35 cellular contexts compared by ENCODE assay signal in the genomic region with DNA sequence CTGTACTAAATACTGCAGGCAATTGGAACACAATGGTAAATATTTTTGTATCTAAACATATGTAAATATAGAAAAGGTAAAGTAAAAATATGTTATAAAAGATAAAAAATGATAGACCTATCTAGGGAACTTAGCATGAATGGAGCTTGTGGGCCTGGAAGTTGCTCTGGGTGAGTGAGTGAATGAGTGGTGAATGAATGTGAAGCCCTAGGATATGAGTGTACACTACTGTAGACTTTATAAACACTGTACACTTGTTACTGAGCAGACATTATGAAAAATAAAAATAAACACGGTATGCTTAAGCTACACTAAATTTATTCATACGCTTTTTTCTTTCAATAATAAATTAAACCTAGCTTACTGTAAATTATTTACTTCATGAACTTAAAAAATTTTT. TPM values are rescaled to one million over a fixed set of nuclear protein-coding genes. Genes with fewer than 3 reads are reported as not detected.
"Had no signal": no experiment of that assay in that cellular context is flagged by ENCODE, and none has a peak within 500 bp of the region (broad histone marks: within the 10 kb centered on the region; RNA-seq: fewer than 3 reads in every experiment).

No MANE protein-coding gene starts in this region.

- ATAC-seq: activated CD4-positive, alpha-beta T cell treated with anti-CD3 and anti-CD28 coated beads for 36 hours; activated CD8-positive, alpha-beta memory T cell treated with anti-CD3 and anti-CD28 coated beads, Interleukin-2, amount 10 ng/mL, durations not matched to agents 7 days and 5 days; activated CD8-positive, alpha-beta T cell treated with anti-CD3 and anti-CD28 coated beads, Interleukin-2, amount 10 ng/mL, durations not matched to agents 7 days and 5 days; activated naive CD4-positive, alpha-beta T cell treated with anti-CD3 and anti-CD28 coated beads, Interleukin-2, amount 50 U/mL, for 72 hours; gastroesophageal sphincter; heart right ventricle had no signal

- H3K4me1 ChIP-seq: ascending aorta, breast epithelium, colonic mucosa had no signal

- H3K27ac ChIP-seq: ascending aorta, breast epithelium, cardiac muscle cell, colonic mucosa, epithelial cell of prostate, gastroesophageal sphincter had no signal

- H3K27me3 ChIP-seq: ascending aorta, breast epithelium, cardiac muscle cell, colonic mucosa, esophagus squamous epithelium, gastroesophageal sphincter, heart right ventricle had no signal

- H3K27ac Mint-ChIP-seq: activated CD4-positive, alpha-beta memory T cell treated with anti-CD3 and anti-CD28 coated beads for 36 hours; activated CD4-positive, alpha-beta T cell treated with anti-CD3 and anti-CD28 coated beads for 36 hours; activated CD4-positive, alpha-beta T cell treated with anti-CD3 and anti-CD28 coated beads, Interleukin-2, amount 10 ng/mL, durations not matched to agents 24 days and 14 days; activated CD8-positive, alpha-beta memory T cell treated with anti-CD3 and anti-CD28 coated beads, Interleukin-2, amount 10 ng/mL, durations not matched to agents 7 days and 5 days; activated CD8-positive, alpha-beta T cell treated with anti-CD3 and anti-CD28 coated beads, Interleukin-2, amount 10 ng/mL, durations not matched to agents 7 days and 5 days; activated naive CD4-positive, alpha-beta T cell treated with anti-CD3 and anti-CD28 coated beads, Interleukin-2, amount 10 ng/mL, durations not matched to agents 7 days and 5 days; activated naive CD4-positive, alpha-beta T cell treated with anti-CD3 and anti-CD28 coated beads, Interleukin-2, amount 50 U/mL, for 72 hours; activated naive CD8-positive, alpha-beta T cell treated with anti-CD3 and anti-CD28 coated beads, Interleukin-2, amount 10 ng/mL, durations not matched to agents 7 days and 5 days; brain had no signal

- H3K36me3 ChIP-seq: ascending aorta, breast epithelium, cardiac muscle cell, colonic mucosa, esophagus squamous epithelium, gastroesophageal sphincter, heart right ventricle had no signal

- H3K27me3 Mint-ChIP-seq: activated CD4-positive, alpha-beta memory T cell treated with anti-CD3 and anti-CD28 coated beads for 36 hours; activated CD4-positive, alpha-beta T cell treated with anti-CD3 and anti-CD28 coated beads for 36 hours; activated CD4-positive, alpha-beta T cell treated with anti-CD3 and anti-CD28 coated beads, Interleukin-2, amount 10 ng/mL, durations not matched to agents 24 days and 14 days; activated CD8-positive, alpha-beta memory T cell treated with anti-CD3 and anti-CD28 coated beads, Interleukin-2, amount 10 ng/mL, durations not matched to agents 7 days and 5 days; activated naive CD4-positive, alpha-beta T cell treated with anti-CD3 and anti-CD28 coated beads, Interleukin-2, amount 10 ng/mL, durations not matched to agents 7 days and 5 days; activated naive CD8-positive, alpha-beta T cell treated with anti-CD3 and anti-CD28 coated beads, Interleukin-2, amount 10 ng/mL, durations not matched to agents 7 days and 5 days; brain had no signal

- H3K9me3 ChIP-seq: ascending aorta, breast epithelium, colonic mucosa, esophagus squamous epithelium, gastroesophageal sphincter, heart right ventricle had no signal

- H3K9me3 Mint-ChIP-seq: activated CD4-positive, alpha-beta memory T cell treated with anti-CD3 and anti-CD28 coated beads for 36 hours; activated CD4-positive, alpha-beta T cell treated with anti-CD3 and anti-CD28 coated beads, Interleukin-2, amount 10 ng/mL, durations not matched to agents 24 days and 14 days; activated naive CD4-positive, alpha-beta T cell treated with anti-CD3 and anti-CD28 coated beads, Interleukin-2, amount 10 ng/mL, durations not matched to agents 7 days and 5 days; activated naive CD4-positive, alpha-beta T cell treated with anti-CD3 and anti-CD28 coated beads, Interleukin-2, amount 50 U/mL, for 72 hours; activated naive CD8-positive, alpha-beta T cell treated with anti-CD3 and anti-CD28 coated beads, Interleukin-2, amount 10 ng/mL, durations not matched to agents 7 days and 5 days; brain had no signal

- H3K4me3 Mint-ChIP-seq: activated CD4-positive, alpha-beta memory T cell treated with anti-CD3 and anti-CD28 coated beads for 36 hours; activated CD4-positive, alpha-beta T cell treated with anti-CD3 and anti-CD28 coated beads for 36 hours; activated CD4-positive, alpha-beta T cell treated with anti-CD3 and anti-CD28 coated beads, Interleukin-2, amount 10 ng/mL, durations not matched to agents 24 days and 14 days; activated CD8-positive, alpha-beta memory T cell treated with anti-CD3 and anti-CD28 coated beads, Interleukin-2, amount 10 ng/mL, durations not matched to agents 7 days and 5 days; activated CD8-positive, alpha-beta T cell treated with anti-CD3 and anti-CD28 coated beads, Interleukin-2, amount 10 ng/mL, durations not matched to agents 7 days and 5 days; activated naive CD4-positive, alpha-beta T cell treated with anti-CD3 and anti-CD28 coated beads, Interleukin-2, amount 10 ng/mL, durations not matched to agents 7 days and 5 days; activated naive CD8-positive, alpha-beta T cell treated with anti-CD3 and anti-CD28 coated beads, Interleukin-2, amount 10 ng/mL, durations not matched to agents 7 days and 5 days; brain had no signal

- DNase-seq: activated CD4-positive, alpha-beta memory T cell treated with anti-CD3 and anti-CD28 coated beads for 36 hours; activated CD4-positive, alpha-beta T cell treated with anti-CD3 and anti-CD28 coated beads for 36 hours; activated CD4-positive, alpha-beta T cell treated with anti-CD3 and anti-CD28 coated beads, Interleukin-2, amount 10 ng/mL, durations not matched to agents 24 days and 14 days; activated CD4-positive, CD25-positive, alpha-beta regulatory T cell; activated CD4-positive, CD25-positive, alpha-beta regulatory T cell treated with anti-CD3 and anti-CD28 coated beads, Interleukin-2, amount 50 U/mL, for 72 hours; activated CD8-positive, alpha-beta memory T cell treated with anti-CD3 and anti-CD28 coated beads, Interleukin-2, amount 10 ng/mL, durations not matched to agents 7 days and 5 days; activated CD8-positive, alpha-beta memory T cell treated with anti-CD3 and anti-CD28 coated beads, Interleukin-2, amount 50 U/mL, for 4 hours; activated CD8-positive, alpha-beta T cell treated with anti-CD3 and anti-CD28 coated beads, Interleukin-2, amount 10 ng/mL, durations not matched to agents 7 days and 5 days; activated gamma-delta T cell; activated naive CD4-positive, alpha-beta T cell; activated naive CD4-positive, alpha-beta T cell treated with anti-CD3 and anti-CD28 coated beads, Interleukin-2, amount 10 ng/mL, durations not matched to agents 7 days and 5 days; activated naive CD8-positive, alpha-beta T cell treated with anti-CD3 and anti-CD28 coated beads, Interleukin-2, amount 10 ng/mL, durations not matched to agents 7 days and 5 days; activated T-cell treated with anti-CD3 and anti-CD28 coated beads, Interleukin-2, amount 50 U/mL, for 1 hour; activated T-cell treated with anti-CD3 and anti-CD28 coated beads, Interleukin-2, amount 50 U/mL, for 48 hours; central memory CD4-positive, alpha-beta T cell; cerebellar nuclear complex; colonic mucosa; effector CD8-positive, alpha-beta T cell; esophagus squamous epithelium; foreskin melanocyte; heart right ventricle; T-helper 2 cell had no signal

- H3K4me3 ChIP-seq: ascending aorta, breast epithelium, cardiac muscle cell, colonic mucosa, esophagus squamous epithelium, gastroesophageal sphincter, heart right ventricle had no signal

RNA-seq across cellular contexts. Expression of gene GPX2, which starts 52.0 kb away (rescaled TPM):
- total RNA-seq: activated CD4-positive, alpha-beta memory T cell treated with anti-CD3 and anti-CD28 coated beads for 36 hours; activated CD4-positive, alpha-beta T cell treated with anti-CD3 and anti-CD28 coated beads for 36 hours; activated CD4-positive, alpha-beta T cell treated with anti-CD3 and anti-CD28 coated beads, Interleukin-2, amount 10 ng/mL, durations not matched to agents 24 days and 14 days; activated CD8-positive, alpha-beta memory T cell treated with anti-CD3 and anti-CD28 coated beads for 36 hours; activated CD8-positive, alpha-beta memory T cell treated with anti-CD3 and anti-CD28 coated beads, Interleukin-2, amount 10 ng/mL, durations not matched to agents 7 days and 5 days; activated CD8-positive, alpha-beta T cell treated with anti-CD3 and anti-CD28 coated beads, Interleukin-2, amount 10 ng/mL, durations not matched to agents 7 days and 5 days; activated naive CD4-positive, alpha-beta T cell treated with anti-CD3 and anti-CD28 coated beads, Interleukin-2, amount 50 U/mL, for 72 hours; activated naive CD8-positive, alpha-beta T cell treated with anti-CD3 and anti-CD28 coated beads, Interleukin-2, amount 10 ng/mL, durations not matched to agents 7 days and 5 days; ascending aorta; cardiac muscle cell; dermis microvascular lymphatic vessel endothelial cell; endothelial cell of umbilical vein; fibroblast of lung; fibroblast of villous mesenchyme; glomerular endothelial cell; heart right ventricle had no signal
